In genomic region chr18:58640428-58640805, GRCh38 we compare ENCODE assay signal across 15 cellular contexts. TPM values are rescaled to one million over a fixed set of nuclear protein-coding genes. Genes with fewer than 3 reads are reported as not detected.
DNase-seq lines count a peak whose midpoint lies in the region; ATAC-seq and TF ChIP-seq lines count a peak whose summit lies in the region.
"Had no signal": no experiment of that assay in that cellular context is flagged by ENCODE, and none has a peak within 500 bp of the region (broad histone marks: within the 10 kb centered on the region; RNA-seq: fewer than 3 reads in every experiment).

No MANE protein-coding gene starts in this region.

- no peaks in the 10 kb centered on the region for H3K36me3 Mint-ChIP-seq in activated B cell treated with CpG ODN at 0.5 μM for 24 hours (ENCODE audit: low read depth)
- H3K36me3 Mint-ChIP-seq in activated T-cell treated with anti-CD3 and anti-CD28 coated beads, Interleukin-2, amount 50 U/mL, for 24 hours (ENCODE audit: low read depth) = no peaks in the 10 kb centered on the region
- H3K36me3 Mint-ChIP-seq: activated naive CD8-positive, alpha-beta T cell treated with anti-CD3 and anti-CD28 coated beads for 36 hours; naive thymus-derived CD8-positive, alpha-beta T cell had no signal

- ATAC-seq in activated B cell treated with CpG ODN at 0.5 μM for 24 hours (ENCODE audit: low read depth) (no peak), HG03432 (IDR thresholded peaks at IDR 0.05; ENCODE audit: unreplicated experiment) (no peak)
- ATAC-seq: naive thymus-derived CD8-positive, alpha-beta T cell had no signal

- H3K4me1 Mint-ChIP-seq in activated B cell treated with CpG ODN at 0.5 μM for 24 hours = peaks cover 22% of the 10 kb centered on the region
- H3K4me1 Mint-ChIP-seq in activated T-cell treated with anti-CD3 and anti-CD28 coated beads, Interleukin-2, amount 50 U/mL, for 24 hours (ENCODE audit: low read depth) = peaks cover 22% of the 10 kb centered on the region

- no peak overlapping the region for H3K4me3 Mint-ChIP-seq in activated B cell treated with CpG ODN at 0.5 μM for 24 hours
- H3K4me3 Mint-ChIP-seq in activated T-cell treated with anti-CD3 and anti-CD28 coated beads, Interleukin-2, amount 50 U/mL, for 24 hours = no peak overlapping the region
- H3K4me3 Mint-ChIP-seq: activated CD4-positive, alpha-beta memory T cell treated with anti-CD3 and anti-CD28 coated beads, Interleukin-2, amount 10 ng/mL, durations not matched to agents 7 days and 5 days; activated naive CD8-positive, alpha-beta T cell treated with anti-CD3 and anti-CD28 coated beads for 36 hours; activated T-cell treated with anti-CD3 and anti-CD28 coated beads, Interleukin-2, amount 50 U/mL, for 72 hours; naive thymus-derived CD8-positive, alpha-beta T cell had no signal

- H3K4me1 ChIP-seq in A673 (ENCODE audit: insufficient read depth, low read length, poor library complexity, severe bottlenecking) (peaks cover 36% of the 10 kb centered on the region), HUES48 (ENCODE audit: control insufficient read depth, insufficient read depth, low read length) (peaks cover 31% of the 10 kb centered on the region), stomach (peaks cover 0 to 7% (median 0%) of the 10 kb centered on the region in 4 donors), adrenal gland (replicated peaks in 1 of 2) (no peaks in the 10 kb centered on the region)

- H3K36me3 ChIP-seq in A673 (ENCODE audit: insufficient read depth, low read length, poor library complexity, severe bottlenecking) = no peaks in the 10 kb centered on the region
- H3K36me3 ChIP-seq in HUES48 (ENCODE audit: control insufficient read depth, insufficient read depth, low read length) = no peaks in the 10 kb centered on the region
- H3K36me3 ChIP-seq in stomach = no peaks in the 10 kb centered on the region
- H3K36me3 ChIP-seq in adrenal gland (replicated peaks in 1 of 2) = no peaks in the 10 kb centered on the region

- H3K27ac ChIP-seq in A673 (ENCODE audit: low read depth, low read length, poor library complexity, severe bottlenecking) (peak overlapping the region; percentile 80), HUES48 (ENCODE audit: low read depth, low read length) (peak overlapping the region; percentile 84), stomach (no peak overlapping the region), adrenal gland (no peak overlapping the region)

- DNase-seq in A673 (ENCODE audit: low spot score) = peak; percentile 51
- DNase-seq in activated B cell treated with CpG ODN at 0.5 μM for 24 hours = no peak
- peak; percentile 57 for DNase-seq in islet precursor cell
- DNase-seq in stomach = no peak
- no peak for DNase-seq in adrenal gland
- no peak for DNase-seq in activated T-cell treated with anti-CD3 and anti-CD28 coated beads, Interleukin-2, amount 50 U/mL, for 24 hours
- DNase-seq: activated CD4-positive, alpha-beta memory T cell treated with anti-CD3 and anti-CD28 coated beads, Interleukin-2, amount 10 ng/mL, durations not matched to agents 7 days and 5 days; activated naive CD8-positive, alpha-beta T cell treated with anti-CD3 and anti-CD28 coated beads for 36 hours; activated T-cell treated with anti-CD3 and anti-CD28 coated beads, Interleukin-2, amount 50 U/mL, for 72 hours; central memory CD4-positive, alpha-beta T cell; naive thymus-derived CD8-positive, alpha-beta T cell; NCI-H2107; NCI-H774 had no signal

- CTCF ChIA-PET in A673 (lab: Charles Lee) (no interaction called here), activated B cell treated with CpG ODN at 0.5 μM for 24 hours (lab: Charles Lee) (no interaction called here)

- H3K9me3 ChIP-seq in A673 (ENCODE audit: low read depth, low read length, poor library complexity, severe bottlenecking) = no peaks in the 10 kb centered on the region
- no peaks in the 10 kb centered on the region for H3K9me3 ChIP-seq in HUES48 (ENCODE audit: control insufficient read depth, insufficient read depth, low read length)
- H3K9me3 ChIP-seq in stomach = peaks cover 0 to 4% (median 0%) of the 10 kb centered on the region in 4 donors
- H3K9me3 ChIP-seq in adrenal gland (replicated peaks in 1 of 3) = no peaks in the 10 kb centered on the region

- no peaks in the 10 kb centered on the region for H3K9me3 Mint-ChIP-seq in activated B cell treated with CpG ODN at 0.5 μM for 24 hours
- no peaks in the 10 kb centered on the region for H3K9me3 Mint-ChIP-seq in activated T-cell treated with anti-CD3 and anti-CD28 coated beads, Interleukin-2, amount 50 U/mL, for 24 hours
- H3K9me3 Mint-ChIP-seq: activated CD4-positive, alpha-beta memory T cell treated with anti-CD3 and anti-CD28 coated beads, Interleukin-2, amount 10 ng/mL, durations not matched to agents 7 days and 5 days; activated naive CD8-positive, alpha-beta T cell treated with anti-CD3 and anti-CD28 coated beads for 36 hours; naive thymus-derived CD8-positive, alpha-beta T cell had no signal

- no peaks in the 10 kb centered on the region for H3K27me3 Mint-ChIP-seq in activated B cell treated with CpG ODN at 0.5 μM for 24 hours
- H3K27me3 Mint-ChIP-seq in activated T-cell treated with anti-CD3 and anti-CD28 coated beads, Interleukin-2, amount 50 U/mL, for 24 hours = no peaks in the 10 kb centered on the region
- H3K27me3 Mint-ChIP-seq: activated CD4-positive, alpha-beta memory T cell treated with anti-CD3 and anti-CD28 coated beads, Interleukin-2, amount 10 ng/mL, durations not matched to agents 7 days and 5 days; activated naive CD8-positive, alpha-beta T cell treated with anti-CD3 and anti-CD28 coated beads for 36 hours; naive thymus-derived CD8-positive, alpha-beta T cell had no signal

- no peak overlapping the region for H3K9ac ChIP-seq in HUES48 (ENCODE audit: low read depth, low read length)

- H3K4me3 ChIP-seq in A673 (ENCODE audit: low read depth, low read length, poor library complexity, severe bottlenecking) (no peak overlapping the region), HUES48 (ENCODE audit: low read depth, low read length) (0 out of 2 replicates have a peak overlapping the region, but pooled peaks have one; percentile 0), stomach (no peak overlapping the region), adrenal gland (no peak overlapping the region)

- TF ChIP-seq POLR2A in stomach (IDR thresholded peaks at IDR 0.05) = no peak
- no peak for TF ChIP-seq POLR2A in adrenal gland (IDR thresholded peaks at IDR 0.05)

- POLR2A ChIA-PET in A673 (lab: Charles Lee; ENCODE audit: low non-redundant PET) (no interaction called here), activated B cell treated with CpG ODN at 0.5 μM for 24 hours (lab: Charles Lee) (interaction anchor here (0.5 to 3.8 kb wide), 4 partner anchors 18 to 77 kb away, joined by 5 to 19 read pairs (median 8); partner anchors contain the start of gene MALT1)

- WGBS in stomach, 5 donors = 52 to 72% (median 60%) methylated on average over 4 of the region's 4 CpGs
- WGBS in adrenal gland, 4 donors = 75 to 83% (median 77%) methylated on average over 4 of the region's 4 CpGs

- H3K27me3 ChIP-seq in A673 (replicated peaks; ENCODE audit: insufficient read depth, low read depth, low read length, poor library complexity) = no peaks in the 10 kb centered on the region
- H3K27me3 ChIP-seq in HUES48 (ENCODE audit: control insufficient read depth, insufficient read depth, low read length) = no peaks in the 10 kb centered on the region
- H3K27me3 ChIP-seq in stomach = no peaks in the 10 kb centered on the region
- H3K27me3 ChIP-seq in adrenal gland = no peaks in the 10 kb centered on the region

- intact Hi-C loops in A673 (cut with micrococcal nuclease; ENCODE audit: unreplicated experiment) = no loop called here
- intact Hi-C loops in activated B cell treated with CpG ODN at 0.5 μM for 24 hours (cut with micrococcal nuclease) = loop anchor here (1.0 to 2.0 kb wide), 3 partner anchors 9 to 26 kb away; no protein-coding TSS in a partner anchor
- intact Hi-C loops in stomach (cut with DNase I; ENCODE audit: low total_unique reads) = no loop called here
- intact Hi-C loops in adrenal gland (cut with DNase I) = no loop called here

- TF ChIP-seq EP300 in stomach (IDR thresholded peaks at IDR 0.05) = no peak

- H3K27ac Mint-ChIP-seq in activated B cell treated with CpG ODN at 0.5 μM for 24 hours = peak overlapping the region; percentile 71
- H3K27ac Mint-ChIP-seq in activated T-cell treated with anti-CD3 and anti-CD28 coated beads, Interleukin-2, amount 50 U/mL, for 24 hours = no peak overlapping the region
- H3K27ac Mint-ChIP-seq: activated CD4-positive, alpha-beta memory T cell treated with anti-CD3 and anti-CD28 coated beads, Interleukin-2, amount 10 ng/mL, durations not matched to agents 7 days and 5 days; activated naive CD8-positive, alpha-beta T cell treated with anti-CD3 and anti-CD28 coated beads for 36 hours; naive thymus-derived CD8-positive, alpha-beta T cell had no signal

- TF ChIP-seq CTCF in A673 (conservative IDR thresholded peaks at IDR 0.05; ENCODE audit: low read depth, low read length) (no peak), activated B cell treated with CpG ODN at 0.5 μM for 24 hours (IDR thresholded peaks at IDR 0.05) (no peak), stomach (IDR thresholded peaks at IDR 0.05) (no peak), adrenal gland (IDR thresholded peaks at IDR 0.05) (no peak)

- BruUV-seq in A673 (replicated peaks; lab: Mats Ljungman, UMichigan) = no TSS peak

RNA-seq across cellular contexts. Expression of gene ALPK2, which starts 11.5 kb away (rescaled TPM):
- total RNA-seq in A673 (2021) = 1.0 and 1.2 TPM in 2 replicates
- 0.05 and 0.13 TPM in 2 replicates for total RNA-seq in activated B cell treated with CpG ODN at 0.5 μM for 24 hours
- 10 to 100 TPM in 3 of 5 donors, 1 to 10 TPM in 1, not detected in 1; 3.5 to 28.6 (median 17.4) TPM for total RNA-seq in stomach
- polyA plus RNA-seq in stomach = under 1 TPM in 2 of 3 donors, not detected in 1; 0.19 to 0.33 TPM
- total RNA-seq in adrenal gland = under 1 TPM in 1 of 8 donors, not detected in 7; 0.07 TPM
- under 1 TPM in 2 of 3 donors, not detected in 1; under 0.01 to 0.08 TPM for polyA plus RNA-seq in adrenal gland
- polyA plus RNA-seq: naive thymus-derived CD8-positive, alpha-beta T cell had no signal

RNA-seq across cellular contexts. Expression of gene MALT1, which starts 30.8 kb away (rescaled TPM):
- total RNA-seq in A673 (2021) (23.0 and 24.4 TPM in 2 replicates), activated B cell treated with CpG ODN at 0.5 μM for 24 hours (61.6 and 75.6 TPM in 2 replicates), stomach (10 to 100 TPM; 12.9 to 85.7 (median 38.9) TPM), adrenal gland (10 to 100 TPM in 3 of 8 donors, 1 to 10 TPM in 5; 6.7 to 19.2 (median 9.7) TPM)
- polyA plus RNA-seq in stomach (1 to 10 TPM; 4.9 to 7.1 (median 6.1) TPM), adrenal gland (1 to 10 TPM; 4.2 to 8.0 (median 4.8) TPM)

Comparison
In these comparisons a context has a peak if more than half of its experiments do, and no peak if none do; other contexts are left out.
1. DNase-seq: peak in A673 (single experiment) and islet precursor cell (single experiment); none in activated B cell treated with CpG ODN at 0.5 μM for 24 hours (single experiment), stomach (single experiment), adrenal gland (0 of 7) and activated T-cell treated with anti-CD3 and anti-CD28 coated beads, Interleukin-2, amount 50 U/mL, for 24 hours (single experiment).
2. H3K27ac ChIP-seq: peak in A673 (single experiment) and HUES48 (single experiment); none in stomach (0 of 5) and adrenal gland (0 of 5).